In genomic region chr1:189027509-189027908, GRCh38 we compare ENCODE assay signal across 19 cellular contexts.
A peak's percentile ranks its signal among the peaks of the same experiment; 100 is the strongest.
DNase-seq lines count a peak whose midpoint lies in the region; ATAC-seq, FAIRE-seq and TF ChIP-seq lines count a peak whose summit lies in the region.
"Had no signal": no experiment of that assay in that cellular context is flagged by ENCODE, and none has a peak within 500 bp of the region (broad histone marks: within the 10 kb centered on the region; RNA-seq: fewer than 3 reads in every experiment).

No MANE protein-coding gene starts in this region.

- 11% methylated on average over 5 of the region's 5 CpGs for WGBS in A549 (ENCODE audit: missing lambda C conversion rate)
- WGBS in K562 (ENCODE audit: insufficient coverage, low coverage, missing lambda C conversion rate): 2% methylated on average over 5 of the region's 5 CpGs
- WGBS in mesendoderm (ENCODE audit: extremely low coverage, insufficient coverage, low lambda C conversion rate): no CpG with 5 or more reads among the region's 5 CpGs
- 42 to 47% methylated on average over 5 of the region's 5 CpGs for WGBS in pancreas, 2 donors

- CTCF ChIA-PET in A549 (lab: Yijun Ruan, JAX) (no interaction called here), K562 (lab: Yijun Ruan, JAX; ENCODE audit: low intra/inter-chr PET ratio) (no interaction called here)

- H2BK15ac ChIP-seq in mesendoderm (replicated peaks; ENCODE audit: low read depth): no peak overlapping the region

- H3K9me1 ChIP-seq in K562 (ENCODE audit: control insufficient read depth, insufficient read depth, low read length): no peaks in the 10 kb centered on the region

- no peaks in the 10 kb centered on the region for H3K79me1 ChIP-seq in mesendoderm (ENCODE audit: low read length)

- H3K4ac ChIP-seq in mesendoderm (ENCODE audit: low read depth, low read length): no peak overlapping the region

- TF ChIP-seq RAD21 in A549 (conservative IDR thresholded peaks at IDR 0.05 in 1 of 2, IDR thresholded peaks at IDR 0.05 in 1 of 2): no peak
- TF ChIP-seq RAD21 in K562 (CRISPR knock-in tag; conservative IDR thresholded peaks at IDR 0.05 in 1 of 2, IDR thresholded peaks at IDR 0.05 in 1 of 2): no peak

- H3K4me3 ChIP-seq in A549 (no peak overlapping the region), K562 (no peak overlapping the region), left lung (no peak overlapping the region), mesendoderm (ENCODE audit: low read length) (no peak overlapping the region), pancreas (no peak overlapping the region)
- H3K4me3 ChIP-seq: BLaER1 had no signal

- H3K27ac ChIP-seq in A549 (peak overlapping the region in 1 of 2 experiments; percentile 65; a peak in 2 of 6 replicates), K562 (ENCODE audit: extremely low read depth, low read depth, low read length) (no peak overlapping the region), left lung (no peak overlapping the region), mesendoderm (ENCODE audit: low read depth, low read length) (no peak overlapping the region), pancreas (no peak overlapping the region)
- H3K27ac ChIP-seq: 22Rv1, BLaER1, HL-60 had no signal

- ATAC-seq in A549 (no peak), K562 (no peak), left lung (peak; percentile 61), pancreas (no peak)

- peaks cover 14% of the 10 kb centered on the region; the same call in 2 of the 3 replicates for H3K4me1 ChIP-seq in A549
- H3K4me1 ChIP-seq in K562 (replicated peaks in 1 of 2; ENCODE audit: control insufficient read depth in 2 of 2, insufficient read depth in 2 of 2, low read length in 2 of 2): no peaks in the 10 kb centered on the region
- no peaks in the 10 kb centered on the region for H3K4me1 ChIP-seq in left lung
- no peaks in the 10 kb centered on the region for H3K4me1 ChIP-seq in mesendoderm (ENCODE audit: control insufficient read depth, low read depth, low read length)
- no peaks in the 10 kb centered on the region for H3K4me1 ChIP-seq in pancreas
- H3K4me1 ChIP-seq: BLaER1 had no signal

- POLR2A ChIA-PET in A549 (lab: Yijun Ruan, JAX) (no interaction called here), K562 (lab: Yijun Ruan, JAX) (no interaction called here)

- no peak overlapping the region for H2AK5ac ChIP-seq in mesendoderm (ENCODE audit: low read length)

- no peaks in the 10 kb centered on the region for H3K36me3 ChIP-seq in K562 (ENCODE audit: control insufficient read depth, insufficient read depth, low read length)
- H3K36me3 ChIP-seq in left lung: no peaks in the 10 kb centered on the region
- H3K36me3 ChIP-seq in mesendoderm (ENCODE audit: control insufficient read depth, insufficient read depth, low read length): no peaks in the 10 kb centered on the region
- H3K36me3 ChIP-seq in pancreas: no peaks in the 10 kb centered on the region
- H3K36me3 ChIP-seq: BLaER1 had no signal

- no peak for TF ChIP-seq CTCF in A549 (IDR thresholded peaks at IDR 0.05)
- no peak for TF ChIP-seq CTCF in K562 (IDR thresholded peaks at IDR 0.05 in 2 of 3, conservative IDR thresholded peaks at IDR 0.05 in 1 of 3; ENCODE audit: insufficient read depth in 2 of 3, low read depth in 1 of 3, low read length in 3 of 3)
- no peak for TF ChIP-seq CTCF in left lung (IDR thresholded peaks at IDR 0.05)
- TF ChIP-seq CTCF in pancreas (IDR thresholded peaks at IDR 0.05): no peak

- no peak overlapping the region for H3K18ac ChIP-seq in mesendoderm (ENCODE audit: low read length)

- in situ Hi-C loops in K562 (cut with MboI): no loop called here

- intact Hi-C loops in K562 (cut with micrococcal nuclease) (no loop called here), left lung (cut with DNase I) (no loop called here), pancreas (cut with DNase I) (no loop called here)

- H4K5ac ChIP-seq in mesendoderm (ENCODE audit: low read length): no peak overlapping the region

- H2BK120ac ChIP-seq in mesendoderm (ENCODE audit: low read depth, low read length): no peak overlapping the region

- H3K9ac ChIP-seq in K562 (ENCODE audit: insufficient read depth in 1 of 2, low read depth in 2 of 2, low read length in 2 of 2) (no peak overlapping the region), mesendoderm (ENCODE audit: low read length) (no peak overlapping the region)
- H3K9ac ChIP-seq: BLaER1 had no signal

- H3K79me2 ChIP-seq in K562 (ENCODE audit: control insufficient read depth, insufficient read depth, low read length) (no peaks in the 10 kb centered on the region), mesendoderm (ENCODE audit: control insufficient read depth, insufficient read depth, low read length) (no peaks in the 10 kb centered on the region)

- DNase-seq in A549 (ENCODE audit: low read depth in 1 of 2, low spot score in 1 of 2) (peak in 1 of 2 experiments; percentile 9), HuH-7 (ENCODE audit: low spot score) (peak; percentile 4), K562 (ENCODE audit: extremely low read depth in 1 of 4, low spot score in 3 of 4) (no peak), left lung (no peak), mesendoderm (no peak), pancreas (no peak), NCI-H1105 (lab: John Stamatoyannopoulos, UW) (no peak)
- no peak for DNase-seq in stimulated activated CD4-positive, alpha-beta T cell treated with anti-CD3 and anti-CD28 coated beads, Interleukin-1b, Interleukin-23, amount 100 ng/mL, for 48 hours
- DNase-seq: AML-193; Caco-2; CD8-positive, alpha-beta memory T cell; DMS79 treated with DMSO at 0.1 percent for 48 hours; EL; H7 had no signal

- no TSS peak for BruUV-seq in K562 (replicated peaks; lab: Mats Ljungman, UMichigan)

- peak; percentile 86 for FAIRE-seq in A549 (lab: Jason Lieb, UNC)
- FAIRE-seq in K562 (lab: Jason Lieb, UNC): no peak
- FAIRE-seq in pancreas (lab: Jason Lieb, UNC): no peak
- FAIRE-seq: G401.6, GM12891 had no signal

- H2AFZ ChIP-seq in K562 (ENCODE audit: low read depth, low read length): no peak overlapping the region

- H4K20me1 ChIP-seq in K562 (replicated peaks; ENCODE audit: control insufficient read depth, insufficient read depth, low read length): no peaks in the 10 kb centered on the region
- H4K20me1 ChIP-seq: BLaER1 had no signal

- TF ChIP-seq POLR2A in A549 (IDR thresholded peaks at IDR 0.05; ENCODE audit: low read length) (no peak), K562 (conservative IDR thresholded peaks at IDR 0.05) (no peak)

- no peak overlapping the region for H3K56ac ChIP-seq in mesendoderm (ENCODE audit: low read length)

- no peak overlapping the region for H4K8ac ChIP-seq in mesendoderm (ENCODE audit: low read depth, low read length)

- H2BK5ac ChIP-seq in mesendoderm (ENCODE audit: low read length): no peak overlapping the region

- no peaks in the 10 kb centered on the region for H3K27me3 ChIP-seq in K562 (ENCODE audit: control insufficient read depth in 2 of 2, insufficient read depth in 2 of 2, low read length in 2 of 2)
- H3K27me3 ChIP-seq in left lung: no peaks in the 10 kb centered on the region
- H3K27me3 ChIP-seq in mesendoderm (ENCODE audit: insufficient read depth, low read length, poor library complexity): no peaks in the 10 kb centered on the region
- H3K27me3 ChIP-seq in pancreas: no peaks in the 10 kb centered on the region
- H3K27me3 ChIP-seq: BLaER1 had no signal

- H3K4me2 ChIP-seq in A549 (peak overlapping the region; percentile 44), K562 (ENCODE audit: insufficient read depth, low read length) (no peak overlapping the region), mesendoderm (ENCODE audit: low read length) (no peak overlapping the region)
- H3K4me2 ChIP-seq: BLaER1 had no signal

- no peaks in the 10 kb centered on the region for H3K9me3 ChIP-seq in A549
- no peaks in the 10 kb centered on the region for H3K9me3 ChIP-seq in K562 (replicated peaks; ENCODE audit: control insufficient read depth, insufficient read depth, low read depth, low read length)
- H3K9me3 ChIP-seq in left lung: peaks cover 0 to 11% of the 10 kb centered on the region in 2 donors
- H3K9me3 ChIP-seq in pancreas: no peaks in the 10 kb centered on the region
- H3K9me3 ChIP-seq: BLaER1, Caco-2 had no signal

- H3K23ac ChIP-seq in mesendoderm (ENCODE audit: low read length): no peak overlapping the region

- TF ChIP-seq EP300 in A549 (IDR thresholded peaks at IDR 0.05) (no peak), K562 (IDR thresholded peaks at IDR 0.05; ENCODE audit: low read length) (no peak)

TF ChIP-seq in A549, 52 proteins besides CTCF, POLR2A, EP300 and RAD21:
- peak; percentile 84 to 94 for TF ChIP-seq CEBPB (IDR thresholded peaks at IDR 0.05)
- TF ChIP-seq MAX (IDR thresholded peaks at IDR 0.05): no peak
TF ChIP-seq in A549: peak in this region for 1.

TF ChIP-seq in K562, 482 proteins besides CTCF, POLR2A, EP300 and RAD21 (continues in another document):
- peak; percentile 83 for TF ChIP-seq CEBPB (tag; IDR thresholded peaks at IDR 0.05)
- no peak for TF ChIP-seq REST (CRISPR knock-in tag; IDR thresholded peaks at IDR 0.05; ENCODE audit: low read depth)
- TF ChIP-seq JUND (IDR thresholded peaks at IDR 0.05; ENCODE audit: borderline replicate concordance, low read depth, low read length): no peak
- TF ChIP-seq JUND (tag; IDR thresholded peaks at IDR 0.05; ENCODE audit: borderline replicate concordance, low read depth, low read length): no peak
- no peak for TF ChIP-seq ADNP (tag; IDR thresholded peaks at IDR 0.05)
- TF ChIP-seq HEY1 (CRISPR knock-in tag; IDR thresholded peaks at IDR 0.05; ENCODE audit: borderline replicate concordance): no peak

Comparison
In these comparisons a context has a peak if more than half of its experiments do, and no peak if none do; other contexts are left out.
1. Of the 35 proteins assayed by ChIP-seq in both K562 and A549: peak only in K562: none; only in A549: none; in both: CEBPB; in neither: 34.